ENCODE assay signal across 9 cellular contexts in the genomic region with DNA sequence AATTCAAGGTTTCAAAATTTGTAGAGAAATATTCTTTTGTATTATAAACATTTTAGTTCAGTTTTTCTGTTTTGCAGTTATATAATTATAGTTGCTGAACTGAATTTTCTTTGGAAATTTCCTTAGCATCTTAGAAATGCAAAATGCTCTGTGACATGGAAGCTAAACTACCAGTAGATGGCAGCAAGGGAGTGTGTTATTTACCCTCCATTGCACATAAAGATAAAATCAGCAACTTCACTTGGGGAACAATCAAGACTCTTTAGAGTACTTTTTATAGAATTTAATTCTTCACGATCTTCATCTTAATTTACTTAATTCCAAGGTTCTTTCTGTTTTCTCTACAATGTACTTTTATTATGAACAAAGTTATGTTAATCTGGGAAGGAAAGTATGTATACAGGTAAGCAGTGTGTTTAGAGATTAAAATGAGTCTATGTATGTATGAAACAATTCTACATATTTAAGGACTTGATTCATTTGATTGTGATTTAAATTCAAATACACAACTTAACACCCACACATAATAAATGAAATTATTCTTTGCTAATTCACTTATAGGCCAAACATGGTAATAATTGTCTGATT.
DNase-seq lines count a peak whose midpoint lies in the region; ATAC-seq and TF ChIP-seq lines count a peak whose summit lies in the region.
"Had no signal": no experiment of that assay in that cellular context is flagged by ENCODE, and none has a peak within 500 bp of the region (broad histone marks: within the 10 kb centered on the region; RNA-seq: fewer than 3 reads in every experiment).

No MANE protein-coding gene starts in this region.

- peak; percentile 80 for DNase-seq in DMS53 treated with DMSO at 0.1 percent for 48 hours (lab: John Stamatoyannopoulos, UW; ENCODE audit: unreplicated experiment)
- peak; percentile 68 for DNase-seq in MV-4-11 (lab: John Stamatoyannopoulos, UW)
- peak; percentile 82 for DNase-seq in fibroblast of villous mesenchyme (ENCODE audit: low read depth)
- DNase-seq in retinal pigment epithelial cell (ENCODE audit: low read depth), result peak; percentile 31
- no peak for DNase-seq in ureter (ENCODE audit: low spot score)
- DNase-seq: activated B cell treated with CpG ODN at 0.5 μM for 24 hours had no signal

- H3K4me3 ChIP-seq in fibroblast of villous mesenchyme (ENCODE audit: low read depth, low read length) (no peak overlapping the region), retinal pigment epithelial cell (ENCODE audit: low read length) (no peak overlapping the region)

- ATAC-seq in GM21737 (IDR thresholded peaks at IDR 0.05; ENCODE audit: unreplicated experiment) (peak; percentile 57), SK-N-SH treated with all-trans-retinoic acid at 6 μM for 48 hours (peak; percentile 84), HG02763 (IDR thresholded peaks at IDR 0.05; ENCODE audit: unreplicated experiment) (no peak)

- TF ChIP-seq CTCF in fibroblast of villous mesenchyme (IDR thresholded peaks at IDR 0.05; ENCODE audit: insufficient read depth, low read depth, low read length), result peak; percentile 80
- TF ChIP-seq CTCF in retinal pigment epithelial cell (conservative IDR thresholded peaks at IDR 0.05; ENCODE audit: low read depth, low read length), result peak; percentile 78

TF ChIP-seq in SK-N-SH treated with all-trans-retinoic acid at 6 μM for 48 hours, 23 proteins besides CTCF, POLR2A, EP300 and RAD21:
- 0 out of 2 replicates have a peak, but pooled peaks have one; percentile 17 for TF ChIP-seq ISL1 (CRISPR knock-in tag; IDR thresholded peaks at IDR 0.05)
- TF ChIP-seq, protein P1, sequence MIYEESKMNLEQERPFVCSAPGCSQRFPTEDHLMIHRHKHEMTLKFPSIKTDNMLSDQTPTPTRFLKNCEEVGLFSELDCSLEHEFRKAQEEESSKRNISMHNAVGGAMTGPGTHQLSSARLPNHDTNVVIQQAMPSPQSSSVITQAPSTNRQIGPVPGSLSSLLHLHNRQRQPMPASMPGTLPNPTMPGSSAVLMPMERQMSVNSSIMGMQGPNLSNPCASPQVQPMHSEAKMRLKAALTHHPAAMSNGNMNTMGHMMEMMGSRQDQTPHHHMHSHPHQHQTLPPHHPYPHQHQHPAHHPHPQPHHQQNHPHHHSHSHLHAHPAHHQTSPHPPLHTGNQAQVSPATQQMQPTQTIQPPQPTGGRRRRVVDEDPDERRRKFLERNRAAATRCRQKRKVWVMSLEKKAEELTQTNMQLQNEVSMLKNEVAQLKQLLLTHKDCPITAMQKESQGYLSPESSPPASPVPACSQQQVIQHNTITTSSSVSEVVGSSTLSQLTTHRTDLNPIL (CRISPR knock-in tag; IDR thresholded peaks at IDR 0.05; ENCODE audit: low read depth), result no peak; the same call in 1 of the 2 replicates
- TF ChIP-seq ARNTL (CRISPR knock-in tag; IDR thresholded peaks at IDR 0.05; ENCODE audit: borderline replicate concordance, low read depth), result no peak
- TF ChIP-seq GLIS3 (CRISPR knock-in tag; IDR thresholded peaks at IDR 0.05), result no peak
- TF ChIP-seq ZNF565 (CRISPR knock-in tag; conservative IDR thresholded peaks at IDR 0.05; ENCODE audit: low read depth), result no peak
- TF ChIP-seq ZFP3 (CRISPR knock-in tag; IDR thresholded peaks at IDR 0.05), result 0 out of 2 replicates have a peak, but pooled peaks have one; percentile 23
- no peak for TF ChIP-seq SNAI2 (CRISPR knock-in tag; IDR thresholded peaks at IDR 0.05)
- no peak for TF ChIP-seq ZNF70 (CRISPR knock-in tag; IDR thresholded peaks at IDR 0.05)
- TF ChIP-seq ZNF8 (CRISPR knock-in tag; IDR thresholded peaks at IDR 0.05), result no peak
- TF ChIP-seq, protein P2, sequence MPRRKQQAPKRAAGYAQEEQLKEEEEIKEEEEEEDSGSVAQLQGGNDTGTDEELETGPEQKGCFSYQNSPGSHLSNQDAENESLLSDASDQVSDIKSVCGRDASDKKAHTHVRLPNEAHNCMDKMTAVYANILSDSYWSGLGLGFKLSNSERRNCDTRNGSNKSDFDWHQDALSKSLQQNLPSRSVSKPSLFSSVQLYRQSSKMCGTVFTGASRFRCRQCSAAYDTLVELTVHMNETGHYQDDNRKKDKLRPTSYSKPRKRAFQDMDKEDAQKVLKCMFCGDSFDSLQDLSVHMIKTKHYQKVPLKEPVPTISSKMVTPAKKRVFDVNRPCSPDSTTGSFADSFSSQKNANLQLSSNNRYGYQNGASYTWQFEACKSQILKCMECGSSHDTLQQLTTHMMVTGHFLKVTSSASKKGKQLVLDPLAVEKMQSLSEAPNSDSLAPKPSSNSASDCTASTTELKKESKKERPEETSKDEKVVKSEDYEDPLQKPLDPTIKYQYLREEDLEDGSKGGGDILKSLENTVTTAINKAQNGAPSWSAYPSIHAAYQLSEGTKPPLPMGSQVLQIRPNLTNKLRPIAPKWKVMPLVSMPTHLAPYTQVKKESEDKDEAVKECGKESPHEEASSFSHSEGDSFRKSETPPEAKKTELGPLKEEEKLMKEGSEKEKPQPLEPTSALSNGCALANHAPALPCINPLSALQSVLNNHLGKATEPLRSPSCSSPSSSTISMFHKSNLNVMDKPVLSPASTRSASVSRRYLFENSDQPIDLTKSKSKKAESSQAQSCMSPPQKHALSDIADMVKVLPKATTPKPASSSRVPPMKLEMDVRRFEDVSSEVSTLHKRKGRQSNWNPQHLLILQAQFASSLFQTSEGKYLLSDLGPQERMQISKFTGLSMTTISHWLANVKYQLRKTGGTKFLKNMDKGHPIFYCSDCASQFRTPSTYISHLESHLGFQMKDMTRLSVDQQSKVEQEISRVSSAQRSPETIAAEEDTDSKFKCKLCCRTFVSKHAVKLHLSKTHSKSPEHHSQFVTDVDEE (CRISPR knock-in tag; IDR thresholded peaks at IDR 0.05), result no peak
TF ChIP-seq in SK-N-SH treated with all-trans-retinoic acid at 6 μM for 48 hours: peak in this region for 2.
